In the genomic region with DNA sequence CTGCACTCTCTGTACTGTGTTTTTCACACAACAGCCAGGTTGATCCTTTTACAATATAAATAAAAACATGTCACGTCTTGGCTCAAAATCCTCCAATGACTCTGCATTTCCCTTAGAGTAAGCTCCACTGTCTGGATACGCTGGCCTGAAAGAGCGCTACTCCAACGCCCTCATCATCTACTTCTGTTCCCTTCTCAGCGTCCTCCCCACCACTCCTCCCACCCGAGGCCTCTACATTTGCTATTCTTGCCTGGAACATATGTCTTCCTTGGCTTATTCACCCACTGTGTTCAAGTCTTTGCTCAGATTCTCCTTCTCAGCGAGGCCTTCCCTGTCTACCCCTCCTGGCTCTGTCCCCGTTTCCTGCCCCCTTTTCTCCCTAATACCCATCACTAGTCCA, we compare ENCODE assay signal across 14 cellular contexts. TPM values are rescaled to one million over a fixed set of nuclear protein-coding genes. Genes with fewer than 3 reads are reported as not detected.
DNase-seq lines count a peak whose midpoint lies in the region; TF ChIP-seq lines count a peak whose summit lies in the region.
"Had no signal": no experiment of that assay in that cellular context is flagged by ENCODE, and none has a peak within 500 bp of the region (broad histone marks: within the 10 kb centered on the region; RNA-seq: fewer than 3 reads in every experiment).

No MANE protein-coding gene starts in this region.

- DNase-seq in glutamatergic neuron (no peak), occipital lobe (lab: John Stamatoyannopoulos, UW) (peak; percentile 54), nephron progenitor cell (no peak), dedifferentiated amniotic fluid mesenchymal stem cell (ENCODE audit: extremely low spot score) (no peak), NCI-H345 treated with DMSO at 0.1 percent for 48 hours (lab: John Stamatoyannopoulos, UW; ENCODE audit: unreplicated experiment) (no peak)
- DNase-seq: C1 segment of cervical spinal cord; CD4-positive, alpha-beta memory T cell; COR-L47; DMS153; DND-41; GOT3; HFFc6 had no signal

- no peak overlapping the region for H3K4me3 Mint-ChIP-seq in dendritic cell treated with granulocyte-macrophage colony-stimulating factor and Interleukin-4, amounts not matched to agents 40 ng/mL and 50 ng/mL, for 4 days
- H3K4me3 Mint-ChIP-seq in glutamatergic neuron (ENCODE audit: unreplicated experiment), result no peak overlapping the region
- H3K4me3 Mint-ChIP-seq in nephron progenitor cell, result no peak overlapping the region
- H3K4me3 Mint-ChIP-seq: CD4-positive, alpha-beta memory T cell; HFFc6 had no signal

- H3K27me3 Mint-ChIP-seq in dendritic cell treated with granulocyte-macrophage colony-stimulating factor and Interleukin-4, amounts not matched to agents 40 ng/mL and 50 ng/mL, for 4 days, result no peaks in the 10 kb centered on the region
- H3K27me3 Mint-ChIP-seq in glutamatergic neuron (ENCODE audit: unreplicated experiment), result peaks cover 13% of the 10 kb centered on the region
- H3K27me3 Mint-ChIP-seq in nephron progenitor cell (ENCODE audit: low read depth, poor library complexity), result no peaks in the 10 kb centered on the region

- peaks cover 43% of the 10 kb centered on the region for H3K4me1 Mint-ChIP-seq in dendritic cell treated with granulocyte-macrophage colony-stimulating factor and Interleukin-4, amounts not matched to agents 40 ng/mL and 50 ng/mL, for 4 days (ENCODE audit: low read depth)
- peaks cover 64% of the 10 kb centered on the region for H3K4me1 Mint-ChIP-seq in glutamatergic neuron (ENCODE audit: low read depth, unreplicated experiment)
- peaks cover 12% of the 10 kb centered on the region for H3K4me1 Mint-ChIP-seq in nephron progenitor cell
- H3K4me1 Mint-ChIP-seq: CD4-positive, alpha-beta memory T cell had no signal

- intact Hi-C loops in dendritic cell treated with granulocyte-macrophage colony-stimulating factor and Interleukin-4, amounts not matched to agents 40 ng/mL and 50 ng/mL, for 4 days (cut with micrococcal nuclease), result no loop called here

- H3K36me3 Mint-ChIP-seq in dendritic cell treated with granulocyte-macrophage colony-stimulating factor and Interleukin-4, amounts not matched to agents 40 ng/mL and 50 ng/mL, for 4 days (ENCODE audit: low read depth), result no peaks in the 10 kb centered on the region
- no peaks in the 10 kb centered on the region for H3K36me3 Mint-ChIP-seq in glutamatergic neuron (ENCODE audit: unreplicated experiment)
- H3K36me3 Mint-ChIP-seq in nephron progenitor cell (ENCODE audit: low read depth), result no peaks in the 10 kb centered on the region
- H3K36me3 Mint-ChIP-seq: CD4-positive, alpha-beta memory T cell had no signal

- no peak for TF ChIP-seq CTCF in glutamatergic neuron (IDR thresholded peaks at IDR 0.05; ENCODE audit: partially characterized antibody, unreplicated experiment)
- no peak for TF ChIP-seq CTCF in nephron progenitor cell (IDR thresholded peaks at IDR 0.05)

- H3K9me3 Mint-ChIP-seq in dendritic cell treated with granulocyte-macrophage colony-stimulating factor and Interleukin-4, amounts not matched to agents 40 ng/mL and 50 ng/mL, for 4 days, result no peaks in the 10 kb centered on the region
- H3K9me3 Mint-ChIP-seq in glutamatergic neuron (ENCODE audit: unreplicated experiment) (peaks cover 12% of the 10 kb centered on the region), nephron progenitor cell (no peaks in the 10 kb centered on the region)
- H3K9me3 Mint-ChIP-seq: CD4-positive, alpha-beta memory T cell had no signal

- H3K27ac Mint-ChIP-seq in dendritic cell treated with granulocyte-macrophage colony-stimulating factor and Interleukin-4, amounts not matched to agents 40 ng/mL and 50 ng/mL, for 4 days, result peak overlapping the region; percentile 11
- H3K27ac Mint-ChIP-seq in glutamatergic neuron (ENCODE audit: unreplicated experiment) (peak overlapping the region; percentile 82), nephron progenitor cell (no peak overlapping the region)
- H3K27ac Mint-ChIP-seq: CD4-positive, alpha-beta memory T cell; HFFc6 had no signal

RNA-seq across cellular contexts. Expression of gene EPB41L3, which starts 37.6 kb away (rescaled TPM):
- 368 TPM for total RNA-seq in glutamatergic neuron (ENCODE audit: unreplicated experiment)
- total RNA-seq in occipital lobe, result 72.7 TPM
- total RNA-seq: A172 had no signal
